11 cellular contexts compared by ENCODE assay signal in the genomic region with DNA sequence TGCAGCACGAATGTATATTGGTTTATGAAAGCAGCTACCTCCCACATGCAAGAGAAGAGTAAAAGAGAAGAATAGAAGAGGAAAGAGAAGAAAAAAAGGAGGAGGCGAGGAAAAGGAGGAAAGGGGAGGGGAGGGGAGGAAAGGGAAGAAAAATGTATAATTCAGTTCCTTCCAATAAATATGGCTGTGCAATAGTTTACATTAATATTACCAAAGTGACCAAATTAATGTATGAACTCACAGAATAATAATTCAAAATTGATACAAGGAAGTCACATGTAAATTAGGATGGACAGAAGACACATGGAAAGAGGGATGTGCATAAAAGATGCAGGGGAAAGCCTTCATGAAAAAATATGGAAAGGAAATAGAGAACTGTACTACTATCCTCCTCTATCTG.
"Had no signal": no experiment of that assay in that cellular context is flagged by ENCODE, and none has a peak within 500 bp of the region (broad histone marks: within the 10 kb centered on the region; RNA-seq: fewer than 3 reads in every experiment).

No MANE protein-coding gene starts in this region.

- ATAC-seq: GM23338, HCT116 had no signal

- H3K9ac ChIP-seq: GM23248 had no signal

- H2AFZ ChIP-seq: GM23248, GM23338 had no signal

- FAIRE-seq: H1, H54 had no signal

- H3K27ac ChIP-seq: GM23248 had no signal

- H3K4me3 Mint-ChIP-seq: GM23338, H9, HFFc6 had no signal

- H3K9me3 ChIP-seq: HAP-1 had no signal

- H3K4me3 ChIP-seq: GM23248, GM23338, HAP-1 had no signal

- H3K4me2 ChIP-seq: GM23338 had no signal

- DNase-seq: GM23248, GOT3, H7, H9, HCEC 1CT, HFFc6 had no signal

- H3K4me1 ChIP-seq: HAP-1 had no signal

- H3K27ac Mint-ChIP-seq: GM23338, H9, HFFc6 had no signal

- H3K36me3 ChIP-seq: HAP-1 had no signal
